ENCODE assay signal across 10 cellular contexts in the genomic region with DNA sequence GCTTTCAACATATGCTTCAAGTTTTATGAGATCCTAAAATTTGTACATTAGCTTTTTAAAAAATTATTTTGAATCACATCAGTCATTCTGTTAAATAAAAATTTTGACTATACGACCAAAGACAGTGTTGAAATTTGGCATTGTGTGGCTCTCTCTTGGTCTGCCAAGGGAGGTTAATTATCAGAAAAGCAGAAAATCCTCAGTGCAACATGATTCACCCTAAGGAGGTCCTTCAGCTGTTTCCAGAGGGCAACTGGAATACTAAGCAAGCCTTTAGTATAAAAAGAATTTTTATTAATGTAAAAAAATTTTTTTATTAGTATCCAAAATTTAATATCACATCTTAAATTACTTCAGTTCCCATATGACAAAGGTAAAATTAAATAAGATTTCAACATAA. TPM values are rescaled to one million over a fixed set of nuclear protein-coding genes. Genes with fewer than 3 reads are reported as not detected.
"Had no signal": no experiment of that assay in that cellular context is flagged by ENCODE, and none has a peak within 500 bp of the region (broad histone marks: within the 10 kb centered on the region; RNA-seq: fewer than 3 reads in every experiment).

No MANE protein-coding gene starts in this region.

- H3K4me3 Mint-ChIP-seq: GM23338, H9, HFFc6, IgD-negative memory B cell had no signal

- H3K4me1 Mint-ChIP-seq: GM23338, H9 had no signal

- H3K9me3 Mint-ChIP-seq: HFFc6 had no signal

- H3K27me3 Mint-ChIP-seq: IgD-negative memory B cell had no signal

- DNase-seq: H9, HCEC 1CT, HFFc6, KBM-7 had no signal

- FAIRE-seq: H1, H54, HepG2 had no signal

- ATAC-seq: GM23338, HepG2 had no signal

- H3K27ac Mint-ChIP-seq: GM23338, H9, HFFc6 had no signal

RNA-seq across cellular contexts. Expression of gene TMEM244, which starts 23.1 kb away (rescaled TPM):
- total RNA-seq: GM23338, H1, H9, HepG2, HFFc6, HT1080 had no signal
- polyA plus RNA-seq: GM23338, H1, HepG2 had no signal
